Comparison of ENCODE assay signal across 18 cellular contexts in genomic region chr4:112196446-112196845, GRCh38. TPM values are rescaled to one million over a fixed set of nuclear protein-coding genes. Genes with fewer than 3 reads are reported as not detected.
"Had no signal": no experiment of that assay in that cellular context is flagged by ENCODE, and none has a peak within 500 bp of the region (broad histone marks: within the 10 kb centered on the region; RNA-seq: fewer than 3 reads in every experiment).

No MANE protein-coding gene starts in this region.

- H3K27ac ChIP-seq: RWPE1 had no signal

- H3K4me2 ChIP-seq: SK-N-SH had no signal

- ATAC-seq: Panc1, PC-3, T-cell had no signal

- H3K27me3 Mint-ChIP-seq: T-cell had no signal

- H3K9me3 Mint-ChIP-seq: T-cell had no signal

- H3K9ac ChIP-seq: SK-N-SH had no signal

- H3K4me3 Mint-ChIP-seq: T-cell had no signal

- H3K9me3 ChIP-seq: SK-N-SH had no signal

- H3K27ac Mint-ChIP-seq: T-cell had no signal

- H3K4me1 Mint-ChIP-seq: T-cell had no signal

- DNase-seq: Karpas-422, KG1, MM.1S, NCI-H1092 treated with DMSO at 0.1 percent for 48 hours, NCI-H1436, NCI-H187 treated with DMSO at 0.1 percent for 48 hours, NCI-H2081, NCI-H2107, NCI-H2227 treated with DMSO at 0.1 percent for 48 hours, NCI-H526, PC-3, SHP77, SK-N-SH, SW 1271, T-cell had no signal

RNA-seq across cellular contexts. Expression of gene FAM241A, which starts 51.2 kb away (rescaled TPM):
- total RNA-seq: M059J had no signal
